Comparison of ENCODE assay signal across 19 cellular contexts in genomic region chr10:69492746-69493462, GRCh38. TPM values are rescaled to one million over a fixed set of nuclear protein-coding genes. Genes with fewer than 3 reads are reported as not detected.
DNase-seq lines count a peak whose midpoint lies in the region; ATAC-seq and TF ChIP-seq lines count a peak whose summit lies in the region.
"Had no signal": no experiment of that assay in that cellular context is flagged by ENCODE, and none has a peak within 500 bp of the region (broad histone marks: within the 10 kb centered on the region; RNA-seq: fewer than 3 reads in every experiment).

No MANE protein-coding gene starts in this region.

- no peaks in the 10 kb centered on the region for H3K36me3 ChIP-seq in HEK293 (ENCODE audit: control insufficient read depth in 2 of 2, insufficient read depth in 1 of 2, low read length in 2 of 2)
- H3K36me3 ChIP-seq in esophagus (ENCODE audit: control insufficient read depth in 2 of 2, insufficient read depth in 2 of 2, low read length in 1 of 2) = peaks cover 0 to 9% of the 10 kb centered on the region in 2 donors
- H3K36me3 ChIP-seq in muscle layer of colon (ENCODE audit: insufficient read depth, low read length) = peaks cover 6% of the 10 kb centered on the region
- H3K36me3 ChIP-seq: neural progenitor cell, suprapubic skin had no signal

- CTCF ChIA-PET in HEK293 (lab: Yijun Ruan, JAX) = interaction anchor here (0.7 to 1.0 kb wide), 2 partner anchors 43 to 74 kb away, joined by 3 to 5 read pairs; no protein-coding TSS in a partner anchor

- no peak overlapping the region for H3K27ac ChIP-seq in HEK293 (ENCODE audit: extremely low read depth, low read depth, low read length)
- peak overlapping the region; percentile 1 to 3 for H3K27ac ChIP-seq in esophagus (ENCODE audit: low read depth in 2 of 2, low read length in 1 of 2)
- H3K27ac ChIP-seq in muscle layer of colon (ENCODE audit: low read depth, low read length) = peak overlapping the region; percentile 73
- H3K27ac ChIP-seq: neural progenitor cell, suprapubic skin had no signal

- no peak for TF ChIP-seq CTCF in HEK293 (tag by site-specific recombination; IDR thresholded peaks at IDR 0.05)

- H3K4me1 Mint-ChIP-seq in stimulated activated effector memory CD8-positive, alpha-beta T cell treated with anti-CD3 and anti-CD28 coated beads, Interleukin-12 subunit alpha, Interleukin-12 subunit beta, amount 100 ng/mL, for 72 hours = peaks cover 14% of the 10 kb centered on the region

- ATAC-seq in stimulated activated effector memory CD8-positive, alpha-beta T cell treated with anti-CD3 and anti-CD28 coated beads, Interleukin-12 subunit alpha, Interleukin-12 subunit beta, amount 100 ng/mL, for 72 hours = no peak
- no peak for ATAC-seq in GM21717 (IDR thresholded peaks at IDR 0.05; ENCODE audit: unreplicated experiment)
- no peak for ATAC-seq in HG02759 (IDR thresholded peaks at IDR 0.05; ENCODE audit: unreplicated experiment)
- ATAC-seq: GM12878 had no signal

- 43 to 59% methylated on average over 11 to 12 of the region's 12 CpGs for WGBS in esophagus, 2 donors

- H3K36me3 Mint-ChIP-seq in stimulated activated effector memory CD8-positive, alpha-beta T cell treated with anti-CD3 and anti-CD28 coated beads, Interleukin-12 subunit alpha, Interleukin-12 subunit beta, amount 100 ng/mL, for 72 hours = no peaks in the 10 kb centered on the region

- H3K4me1 ChIP-seq in HEK293 (ENCODE audit: control insufficient read depth, insufficient read depth, low read length) (no peaks in the 10 kb centered on the region), esophagus (ENCODE audit: control insufficient read depth in 2 of 2, insufficient read depth in 2 of 2, low read length in 1 of 2) (peaks cover 0 to 9% of the 10 kb centered on the region in 2 donors), muscle layer of colon (ENCODE audit: insufficient read depth, low read length) (peaks cover 66% of the 10 kb centered on the region)

- peak overlapping the region; percentile 33 for H3K9ac ChIP-seq in muscle layer of colon (ENCODE audit: low read length)
- H3K9ac ChIP-seq: neural progenitor cell had no signal

- no peaks in the 10 kb centered on the region for H3K27me3 ChIP-seq in esophagus (ENCODE audit: control insufficient read depth in 1 of 2, insufficient read depth in 2 of 2, low read length in 2 of 2)
- no peaks in the 10 kb centered on the region for H3K27me3 ChIP-seq in muscle layer of colon (ENCODE audit: control insufficient read depth in 1 of 2, insufficient read depth in 2 of 2, low read length in 2 of 2)
- H3K27me3 ChIP-seq: neural progenitor cell, suprapubic skin had no signal

- no peak for DNase-seq in stimulated activated effector memory CD8-positive, alpha-beta T cell treated with anti-CD3 and anti-CD28 coated beads, Interleukin-12 subunit alpha, Interleukin-12 subunit beta, amount 100 ng/mL, for 72 hours (ENCODE audit: low spot score in 2 of 2)
- DNase-seq in NCI-H2029 treated with DMSO at 0.1 percent for 48 hours (lab: John Stamatoyannopoulos, UW) (no peak), NCI-H2081 treated with DMSO at 0.1 percent for 48 hours (lab: John Stamatoyannopoulos, UW) (no peak)
- DNase-seq: activated CD4-positive, alpha-beta T cell treated with anti-CD3 and anti-CD28 coated beads, Interleukin-2, amount 50 U/mL, for 1 hour; activated naive CD4-positive, alpha-beta T cell; DMS53; effector memory CD4-positive, alpha-beta T cell; H7; KG1; SIG-M5 had no signal

- H3K9me3 Mint-ChIP-seq in stimulated activated effector memory CD8-positive, alpha-beta T cell treated with anti-CD3 and anti-CD28 coated beads, Interleukin-12 subunit alpha, Interleukin-12 subunit beta, amount 100 ng/mL, for 72 hours = peaks cover 8% of the 10 kb centered on the region

- POLR2A ChIA-PET in HEK293 (lab: Yijun Ruan, JAX) = interaction anchor here (0.7 kb wide), 1 partner anchor 13 kb away, joined by 3 read pairs; no protein-coding TSS in a partner anchor

- no peaks in the 10 kb centered on the region for H3K9me3 ChIP-seq in HEK293 (ENCODE audit: control insufficient read depth, insufficient read depth, low read depth, low read length)
- peaks cover 0 to 4% of the 10 kb centered on the region in 2 donors for H3K9me3 ChIP-seq in esophagus (ENCODE audit: control insufficient read depth in 2 of 2, insufficient read depth in 1 of 2, low read depth in 1 of 2, low read length in 1 of 2)
- no peaks in the 10 kb centered on the region for H3K9me3 ChIP-seq in muscle layer of colon (ENCODE audit: low read length)
- H3K9me3 ChIP-seq: suprapubic skin had no signal

- H3K27ac Mint-ChIP-seq in stimulated activated effector memory CD8-positive, alpha-beta T cell treated with anti-CD3 and anti-CD28 coated beads, Interleukin-12 subunit alpha, Interleukin-12 subunit beta, amount 100 ng/mL, for 72 hours = peak overlapping the region; percentile 29
- H3K27ac Mint-ChIP-seq: CD4-positive, alpha-beta T cell had no signal

- H3K4me3 ChIP-seq in HEK293 (ENCODE audit: low read depth, low read length) (no peak overlapping the region), esophagus (ENCODE audit: low read depth in 1 of 2, low read length in 2 of 2) (no peak overlapping the region), muscle layer of colon (ENCODE audit: low read depth in 1 of 2, low read length in 2 of 2) (peak overlapping the region in 1 of 2 donors; percentile 1)
- H3K4me3 ChIP-seq: GM12878, neural progenitor cell, suprapubic skin had no signal

- no peak overlapping the region for H3K4me3 Mint-ChIP-seq in stimulated activated effector memory CD8-positive, alpha-beta T cell treated with anti-CD3 and anti-CD28 coated beads, Interleukin-12 subunit alpha, Interleukin-12 subunit beta, amount 100 ng/mL, for 72 hours
- H3K4me3 Mint-ChIP-seq: CD4-positive, alpha-beta T cell; neural progenitor cell had no signal

TF ChIP-seq in HEK293, 187 proteins besides CTCF, POLR2A, EP300 and RAD21:
- TF ChIP-seq KLF1 (tag by site-specific recombination; IDR thresholded peaks at IDR 0.05) (peak; percentile 83), BCL11A (tag by site-specific recombination; IDR thresholded peaks at IDR 0.05; ENCODE audit: low read depth) (no peak), ZBTB21 (tag by site-specific recombination; IDR thresholded peaks at IDR 0.05) (no peak)
- TF ChIP-seq, protein P1, sequence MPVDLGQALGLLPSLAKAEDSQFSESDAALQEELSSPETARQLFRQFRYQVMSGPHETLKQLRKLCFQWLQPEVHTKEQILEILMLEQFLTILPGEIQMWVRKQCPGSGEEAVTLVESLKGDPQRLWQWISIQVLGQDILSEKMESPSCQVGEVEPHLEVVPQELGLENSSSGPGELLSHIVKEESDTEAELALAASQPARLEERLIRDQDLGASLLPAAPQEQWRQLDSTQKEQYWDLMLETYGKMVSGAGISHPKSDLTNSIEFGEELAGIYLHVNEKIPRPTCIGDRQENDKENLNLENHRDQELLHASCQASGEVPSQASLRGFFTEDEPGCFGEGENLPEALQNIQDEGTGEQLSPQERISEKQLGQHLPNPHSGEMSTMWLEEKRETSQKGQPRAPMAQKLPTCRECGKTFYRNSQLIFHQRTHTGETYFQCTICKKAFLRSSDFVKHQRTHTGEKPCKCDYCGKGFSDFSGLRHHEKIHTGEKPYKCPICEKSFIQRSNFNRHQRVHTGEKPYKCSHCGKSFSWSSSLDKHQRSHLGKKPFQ (tag by site-specific recombination; IDR thresholded peaks at IDR 0.05) = no peak

RNA-seq across cellular contexts. Expression of gene TSPAN15, which starts 41.6 kb away (rescaled TPM):
- 10 to 100 TPM in 1 of 2 donors, 1 to 10 TPM in 1; 8.0 to 23.8 TPM for polyA plus RNA-seq in esophagus
